ENCODE assay signal across 39 cellular contexts in genomic region chr7:57300747-57301146, GRCh38.
"Had no signal": no experiment of that assay in that cellular context is flagged by ENCODE, and none has a peak within 500 bp of the region (broad histone marks: within the 10 kb centered on the region; RNA-seq: fewer than 3 reads in every experiment).

No MANE protein-coding gene starts in this region.

- H3K36me3 Mint-ChIP-seq: activated naive CD4-positive, alpha-beta T cell treated with anti-CD3 and anti-CD28 coated beads, Interleukin-2, amount 10 ng/mL, durations not matched to agents 7 days and 5 days; activated naive CD8-positive, alpha-beta T cell treated with anti-CD3 and anti-CD28 coated beads for 36 hours; activated naive CD8-positive, alpha-beta T cell treated with anti-CD3 and anti-CD28 coated beads, Interleukin-2, amount 10 ng/mL, durations not matched to agents 7 days and 5 days; brain had no signal

- H3K36me3 ChIP-seq: adrenal gland, ascending aorta, brain microvascular endothelial cell, breast epithelium, cardiac muscle cell had no signal

- DNase-seq: activated effector memory CD4-positive, alpha-beta T cell treated with anti-CD3 and anti-CD28 coated beads, Interleukin-2, amount 50 U/mL, for 16 hours; activated effector memory CD4-positive, alpha-beta T cell treated with Interleukin-2 at 50 U/mL for 16 hours; activated gamma-delta T cell; activated gamma-delta T cell treated with Interleukin-2 at 50 U/mL for 16 hours; activated naive CD4-positive, alpha-beta T cell; activated naive CD4-positive, alpha-beta T cell treated with anti-CD3 and anti-CD28 coated beads for 36 hours; activated naive CD4-positive, alpha-beta T cell treated with anti-CD3 and anti-CD28 coated beads, Interleukin-2, amount 10 ng/mL, durations not matched to agents 7 days and 5 days; activated naive CD4-positive, alpha-beta T cell treated with anti-CD3 and anti-CD28 coated beads, Interleukin-2, amount 50 U/mL, for 16 hours; activated naive CD4-positive, alpha-beta T cell treated with Interleukin-2 at 50 U/mL for 16 hours; activated naive CD8-positive, alpha-beta T cell treated with anti-CD3 and anti-CD28 coated beads for 36 hours; activated naive CD8-positive, alpha-beta T cell treated with anti-CD3 and anti-CD28 coated beads, Interleukin-2, amount 10 ng/mL, durations not matched to agents 7 days and 5 days; activated naive CD8-positive, alpha-beta T cell treated with anti-CD3 and anti-CD28 coated beads, Interleukin-2, amount 50 U/mL, for 24 hours; activated T-cell treated with anti-CD3 and anti-CD28 coated beads, Interleukin-2, amount 50 U/mL, for 24 hours; activated T-cell treated with anti-CD3 and anti-CD28 coated beads, Interleukin-2, amount 50 U/mL, for 4 hours; activated T-cell treated with anti-CD3 and anti-CD28 coated beads, Interleukin-2, amount 50 U/mL, for 48 hours; activated T-cell treated with anti-CD3 and anti-CD28 coated beads, Interleukin-2, amount 50 U/mL, for 72 hours; adrenal gland; amniotic stem cell; amygdala; anterior cingulate cortex; aorta; body of pancreas; brain microvascular endothelial cell; caudate nucleus; central memory CD4-positive, alpha-beta T cell; cerebellar nuclear complex had no signal

- H3K4me3 Mint-ChIP-seq: activated naive CD4-positive, alpha-beta T cell treated with anti-CD3 and anti-CD28 coated beads for 36 hours; activated naive CD4-positive, alpha-beta T cell treated with anti-CD3 and anti-CD28 coated beads, Interleukin-2, amount 10 ng/mL, durations not matched to agents 7 days and 5 days; activated naive CD4-positive, alpha-beta T cell treated with anti-CD3 and anti-CD28 coated beads, Interleukin-2, amount 50 U/mL, for 24 hours; activated naive CD8-positive, alpha-beta T cell; activated naive CD8-positive, alpha-beta T cell treated with anti-CD3 and anti-CD28 coated beads for 36 hours; activated naive CD8-positive, alpha-beta T cell treated with anti-CD3 and anti-CD28 coated beads, Interleukin-2, amount 10 ng/mL, durations not matched to agents 7 days and 5 days; activated naive CD8-positive, alpha-beta T cell treated with anti-CD3 and anti-CD28 coated beads, Interleukin-2, amount 50 U/mL, for 24 hours; activated T-cell treated with anti-CD3 and anti-CD28 coated beads, Interleukin-2, amount 50 U/mL, for 24 hours; activated T-cell treated with anti-CD3 and anti-CD28 coated beads, Interleukin-2, amount 50 U/mL, for 4 hours; activated T-cell treated with anti-CD3 and anti-CD28 coated beads, Interleukin-2, amount 50 U/mL, for 72 hours; activated T-helper 1 cell treated with anti-CD3 and anti-CD28 coated beads, Interleukin-12 subunit alpha, Interleukin-12 subunit beta, Interleukin-2, Interleukin-4 antibody, amounts not matched to agents 30 ng/mL and 10 ng/mL and 1 ng/mL, durations not matched to agents 14 hours and 24 hours and 36 hours; activated T-helper 17 cell treated with anti-CD3 and anti-CD28 coated beads, Interleukin-2, amount 50 U/mL, for 72 hours; brain; central memory CD8-positive, alpha-beta T cell had no signal

- H3K27ac ChIP-seq: adrenal gland, ascending aorta, body of pancreas, brain microvascular endothelial cell, breast epithelium, cardiac muscle cell had no signal

- H3K27ac Mint-ChIP-seq: activated naive CD4-positive, alpha-beta T cell treated with anti-CD3 and anti-CD28 coated beads for 36 hours; activated naive CD4-positive, alpha-beta T cell treated with anti-CD3 and anti-CD28 coated beads, Interleukin-2, amount 10 ng/mL, durations not matched to agents 7 days and 5 days; activated naive CD4-positive, alpha-beta T cell treated with anti-CD3 and anti-CD28 coated beads, Interleukin-2, amount 50 U/mL, for 24 hours; activated naive CD4-positive, alpha-beta T cell treated with anti-CD3 and anti-CD28 coated beads, Interleukin-2, amount 50 U/mL, for 72 hours; activated naive CD8-positive, alpha-beta T cell; activated naive CD8-positive, alpha-beta T cell treated with anti-CD3 and anti-CD28 coated beads for 36 hours; activated naive CD8-positive, alpha-beta T cell treated with anti-CD3 and anti-CD28 coated beads, Interleukin-2, amount 10 ng/mL, durations not matched to agents 7 days and 5 days; activated naive CD8-positive, alpha-beta T cell treated with anti-CD3 and anti-CD28 coated beads, Interleukin-2, amount 50 U/mL, for 24 hours; activated T-cell treated with anti-CD3 and anti-CD28 coated beads, Interleukin-2, amount 50 U/mL, for 24 hours; activated T-cell treated with anti-CD3 and anti-CD28 coated beads, Interleukin-2, amount 50 U/mL, for 72 hours; activated T-helper 1 cell treated with anti-CD3 and anti-CD28 coated beads, Interleukin-12 subunit alpha, Interleukin-12 subunit beta, Interleukin-2, Interleukin-4 antibody, amounts not matched to agents 30 ng/mL and 10 ng/mL and 1 ng/mL, durations not matched to agents 14 hours and 24 hours and 36 hours; activated T-helper 17 cell treated with anti-CD3 and anti-CD28 coated beads, Interleukin-2, amount 50 U/mL, for 72 hours; activated T-helper 2 cell treated with anti-CD3 and anti-CD28 coated beads, Interferon-gamma antibody, Interleukin-2, Interleukin-4, amounts not matched to agents 10 μg/mL and 5 μg/mL and 100 μg/mL, durations not matched to agents 14 hours and 24 hours and 36 hours; brain had no signal

- ATAC-seq: activated naive CD4-positive, alpha-beta T cell treated with anti-CD3 and anti-CD28 coated beads, Interleukin-2, amount 50 U/mL, for 72 hours; activated naive CD8-positive, alpha-beta T cell treated with anti-CD3 and anti-CD28 coated beads, Interleukin-2, amount 50 U/mL, for 24 hours; activated T-cell treated with anti-CD3 and anti-CD28 coated beads, Interleukin-2, amount 50 U/mL, for 4 hours; activated T-cell treated with anti-CD3 and anti-CD28 coated beads, Interleukin-2, amount 50 U/mL, for 72 hours; activated T-helper 17 cell treated with anti-CD3 and anti-CD28 coated beads, Interleukin-2, amount 50 U/mL, for 72 hours; body of pancreas had no signal

- H3K27me3 ChIP-seq: adrenal gland, ascending aorta, body of pancreas, brain microvascular endothelial cell, breast epithelium, cardiac muscle cell had no signal

- H3K4me1 Mint-ChIP-seq: activated naive CD4-positive, alpha-beta T cell treated with anti-CD3 and anti-CD28 coated beads, Interleukin-2, amount 10 ng/mL, durations not matched to agents 7 days and 5 days; activated naive CD4-positive, alpha-beta T cell treated with anti-CD3 and anti-CD28 coated beads, Interleukin-2, amount 50 U/mL, for 24 hours; activated naive CD8-positive, alpha-beta T cell treated with anti-CD3 and anti-CD28 coated beads for 36 hours; activated naive CD8-positive, alpha-beta T cell treated with anti-CD3 and anti-CD28 coated beads, Interleukin-2, amount 10 ng/mL, durations not matched to agents 7 days and 5 days; activated naive CD8-positive, alpha-beta T cell treated with anti-CD3 and anti-CD28 coated beads, Interleukin-2, amount 50 U/mL, for 24 hours; activated T-helper 17 cell treated with anti-CD3 and anti-CD28 coated beads, Interleukin-2, amount 50 U/mL, for 72 hours; brain; central memory CD8-positive, alpha-beta T cell had no signal

- H3K4me1 ChIP-seq: adrenal gland, ascending aorta, body of pancreas, breast epithelium had no signal

- FAIRE-seq: astrocyte, bronchial epithelial cell had no signal

- H3K9me3 ChIP-seq: adrenal gland, ascending aorta had no signal

- H3K27me3 Mint-ChIP-seq: activated naive CD4-positive, alpha-beta T cell treated with anti-CD3 and anti-CD28 coated beads, Interleukin-2, amount 10 ng/mL, durations not matched to agents 7 days and 5 days; activated naive CD4-positive, alpha-beta T cell treated with anti-CD3 and anti-CD28 coated beads, Interleukin-2, amount 50 U/mL, for 24 hours; activated naive CD8-positive, alpha-beta T cell; activated naive CD8-positive, alpha-beta T cell treated with anti-CD3 and anti-CD28 coated beads for 36 hours; activated naive CD8-positive, alpha-beta T cell treated with anti-CD3 and anti-CD28 coated beads, Interleukin-2, amount 10 ng/mL, durations not matched to agents 7 days and 5 days; activated naive CD8-positive, alpha-beta T cell treated with anti-CD3 and anti-CD28 coated beads, Interleukin-2, amount 50 U/mL, for 24 hours; activated T-cell treated with anti-CD3 and anti-CD28 coated beads, Interleukin-2, amount 50 U/mL, for 24 hours; activated T-helper 17 cell treated with anti-CD3 and anti-CD28 coated beads, Interleukin-2, amount 50 U/mL, for 72 hours; brain; central memory CD8-positive, alpha-beta T cell had no signal

- H3K4me3 ChIP-seq: adrenal gland, ascending aorta, body of pancreas, breast epithelium, cardiac muscle cell had no signal
